In the genomic region with DNA sequence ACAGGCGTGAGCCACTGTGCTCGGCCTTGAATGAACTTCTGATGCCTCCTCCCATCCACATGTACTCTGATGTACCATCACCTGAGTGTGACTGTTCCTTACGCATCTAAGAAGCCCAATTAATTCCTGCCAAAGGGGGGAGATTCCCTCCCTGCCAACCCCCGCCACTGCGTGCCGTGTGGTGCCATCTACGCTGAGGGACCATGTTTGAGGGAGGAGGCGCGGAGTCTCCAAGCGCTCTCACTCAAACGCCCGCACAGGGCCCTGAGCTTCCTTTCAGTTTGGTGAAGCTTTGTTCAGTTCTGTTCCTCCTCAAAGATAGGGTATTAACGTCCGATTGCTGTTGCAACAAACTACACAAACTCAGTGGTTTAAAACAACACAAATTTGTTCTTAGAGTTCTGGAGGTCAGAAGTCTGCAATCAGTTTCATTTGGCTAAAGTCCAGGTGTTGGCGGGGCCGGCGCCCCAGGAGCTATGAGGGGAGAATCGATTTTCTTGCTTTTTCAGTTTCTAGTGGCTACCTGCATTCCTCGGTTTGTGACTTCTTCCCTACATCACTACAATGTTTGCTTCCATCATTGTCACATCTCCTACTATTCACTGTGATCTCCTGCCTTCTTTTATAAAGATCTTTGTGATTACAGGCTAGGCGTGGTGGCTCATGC, we compare ENCODE assay signal across 15 cellular contexts. TPM values are rescaled to one million over a fixed set of nuclear protein-coding genes. Genes with fewer than 3 reads are reported as not detected.
DNase-seq lines count a peak whose midpoint lies in the region; ATAC-seq and TF ChIP-seq lines count a peak whose summit lies in the region.
"Had no signal": no experiment of that assay in that cellular context is flagged by ENCODE, and none has a peak within 500 bp of the region (broad histone marks: within the 10 kb centered on the region; RNA-seq: fewer than 3 reads in every experiment).

No MANE protein-coding gene starts in this region.

- H3K9me3 Mint-ChIP-seq in activated T-helper 17 cell treated with anti-CD3 and anti-CD28 coated beads, Interleukin-2, amount 50 U/mL, for 72 hours: no peaks in the 10 kb centered on the region
- H3K9me3 Mint-ChIP-seq in osteocyte (ENCODE audit: unreplicated experiment): no peaks in the 10 kb centered on the region
- H3K9me3 Mint-ChIP-seq in stimulated activated naive B cell treated with anti-CD40 and anti-IgM and Interleukin-4, amounts not matched to agents 10 μg/mL and 1 μg/mL and 100 μg/mL, for 72 hours: no peaks in the 10 kb centered on the region
- H3K9me3 Mint-ChIP-seq: CD4-positive, alpha-beta memory T cell had no signal

- DNase-seq in osteocyte (ENCODE audit: extremely low spot score, unreplicated experiment) (peak; percentile 64), NCI-H345 (lab: John Stamatoyannopoulos, UW) (no peak)
- no peak for DNase-seq in stimulated activated naive B cell treated with anti-CD40 and anti-IgM and Interleukin-4, amounts not matched to agents 10 μg/mL and 1 μg/mL and 100 μg/mL, for 72 hours
- no peak for DNase-seq in activated CD8-positive, alpha-beta memory T cell treated with anti-CD3 and anti-CD28 coated beads, Interleukin-2, amount 50 U/mL, for 48 hours
- DNase-seq: C1 segment of cervical spinal cord; Calu3; CD4-positive, alpha-beta memory T cell; COR-L47; DMS53; DMS79 treated with DMSO at 0.1 percent for 48 hours; GF-D8; GOT3; HFFc6 had no signal

- H3K27ac Mint-ChIP-seq in activated T-helper 17 cell treated with anti-CD3 and anti-CD28 coated beads, Interleukin-2, amount 50 U/mL, for 72 hours: peak overlapping the region; percentile 27
- no peak overlapping the region for H3K27ac Mint-ChIP-seq in osteocyte (ENCODE audit: unreplicated experiment)
- peak overlapping the region; percentile 51 for H3K27ac Mint-ChIP-seq in stimulated activated naive B cell treated with anti-CD40 and anti-IgM and Interleukin-4, amounts not matched to agents 10 μg/mL and 1 μg/mL and 100 μg/mL, for 72 hours
- H3K27ac Mint-ChIP-seq: CD4-positive, alpha-beta memory T cell; HFFc6 had no signal

- no peaks in the 10 kb centered on the region for H3K36me3 Mint-ChIP-seq in activated T-helper 17 cell treated with anti-CD3 and anti-CD28 coated beads, Interleukin-2, amount 50 U/mL, for 72 hours (ENCODE audit: low read depth)
- no peaks in the 10 kb centered on the region for H3K36me3 Mint-ChIP-seq in osteocyte (ENCODE audit: unreplicated experiment)
- H3K36me3 Mint-ChIP-seq in stimulated activated naive B cell treated with anti-CD40 and anti-IgM and Interleukin-4, amounts not matched to agents 10 μg/mL and 1 μg/mL and 100 μg/mL, for 72 hours: no peaks in the 10 kb centered on the region
- H3K36me3 Mint-ChIP-seq: CD4-positive, alpha-beta memory T cell had no signal

- no peak for ATAC-seq in activated T-helper 17 cell treated with anti-CD3 and anti-CD28 coated beads, Interleukin-2, amount 50 U/mL, for 72 hours (replicated peaks)
- ATAC-seq in stimulated activated naive B cell treated with anti-CD40 and anti-IgM and Interleukin-4, amounts not matched to agents 10 μg/mL and 1 μg/mL and 100 μg/mL, for 72 hours (replicated peaks): no peak
- ATAC-seq in HG02870 (IDR thresholded peaks at IDR 0.05; ENCODE audit: unreplicated experiment): no peak

- no peak for TF ChIP-seq CTCF in osteocyte (IDR thresholded peaks at IDR 0.05)

- no peaks in the 10 kb centered on the region for H3K4me1 Mint-ChIP-seq in activated T-helper 17 cell treated with anti-CD3 and anti-CD28 coated beads, Interleukin-2, amount 50 U/mL, for 72 hours
- H3K4me1 Mint-ChIP-seq in osteocyte (ENCODE audit: unreplicated experiment): peaks cover 2% of the 10 kb centered on the region
- no peaks in the 10 kb centered on the region for H3K4me1 Mint-ChIP-seq in stimulated activated naive B cell treated with anti-CD40 and anti-IgM and Interleukin-4, amounts not matched to agents 10 μg/mL and 1 μg/mL and 100 μg/mL, for 72 hours

- H3K27me3 Mint-ChIP-seq in activated T-helper 17 cell treated with anti-CD3 and anti-CD28 coated beads, Interleukin-2, amount 50 U/mL, for 72 hours: peaks cover 4% of the 10 kb centered on the region
- H3K27me3 Mint-ChIP-seq in osteocyte (ENCODE audit: unreplicated experiment): no peaks in the 10 kb centered on the region
- peaks cover 14 to 17% of the 10 kb centered on the region in 2 donors for H3K27me3 Mint-ChIP-seq in stimulated activated naive B cell treated with anti-CD40 and anti-IgM and Interleukin-4, amounts not matched to agents 10 μg/mL and 1 μg/mL and 100 μg/mL, for 72 hours

- no peak overlapping the region for H3K4me3 Mint-ChIP-seq in activated T-helper 17 cell treated with anti-CD3 and anti-CD28 coated beads, Interleukin-2, amount 50 U/mL, for 72 hours
- no peak overlapping the region for H3K4me3 Mint-ChIP-seq in osteocyte (ENCODE audit: unreplicated experiment)
- no peak overlapping the region for H3K4me3 Mint-ChIP-seq in stimulated activated naive B cell treated with anti-CD40 and anti-IgM and Interleukin-4, amounts not matched to agents 10 μg/mL and 1 μg/mL and 100 μg/mL, for 72 hours
- H3K4me3 Mint-ChIP-seq: CD4-positive, alpha-beta memory T cell; HFFc6 had no signal

RNA-seq across cellular contexts. Expression of gene PRXL2C, which starts 13.9 kb away (rescaled TPM):
- 10 to 100 TPM; 12.7 to 18.7 TPM for total RNA-seq in activated T-helper 17 cell treated with anti-CD3 and anti-CD28 coated beads, Interleukin-2, amount 50 U/mL, for 72 hours
- 19.8 and 23.9 TPM in 2 replicates for total RNA-seq in osteocyte

RNA-seq across cellular contexts. Expression of gene CDC14B, which starts 49.4 kb away (rescaled TPM):
- 1 to 10 TPM; 2.4 to 6.5 TPM for total RNA-seq in activated T-helper 17 cell treated with anti-CD3 and anti-CD28 coated beads, Interleukin-2, amount 50 U/mL, for 72 hours
- total RNA-seq in osteocyte: 16.6 and 18.6 TPM in 2 replicates
